In genomic region chr11:14308114-14308896, GRCh38 we compare ENCODE assay signal across 8 cellular contexts. TPM values are rescaled to one million over a fixed set of nuclear protein-coding genes. Genes with fewer than 3 reads are reported as not detected.
DNase-seq lines count a peak whose midpoint lies in the region; ATAC-seq and TF ChIP-seq lines count a peak whose summit lies in the region.

No MANE protein-coding gene starts in this region.

- 0 out of 2 replicates have a peak, but pooled peaks cover 5% of the 10 kb centered on the region for H3F3A ChIP-seq in MM.1S (ENCODE audit: insufficient read depth, low read length)

- WGBS in hepatocyte (ENCODE audit: low lambda C conversion rate, missing lambda C conversion rate) = 34% methylated on average over 5 of the region's 5 CpGs
- 16 to 18% methylated on average over 5 of the region's 5 CpGs for WGBS in transverse colon (ENCODE audit: low coverage in 1 of 2), 2 donors

- TF ChIP-seq CTCF in MM.1S (IDR thresholded peaks at IDR 0.05; ENCODE audit: low read length) (peak; percentile 73), activated B cell treated with CpG ODN at 0.5 μM for 24 hours (IDR thresholded peaks at IDR 0.05) (peak; percentile 58), hepatocyte (IDR thresholded peaks at IDR 0.05; ENCODE audit: poor library complexity) (peak; percentile 57), transverse colon (IDR thresholded peaks at IDR 0.05) (peak; percentile 42 to 52 (median 48))

- no peak overlapping the region for H3K27ac ChIP-seq in MM.1S (ENCODE audit: low read length)
- peak overlapping the region; percentile 44 for H3K27ac ChIP-seq in hepatocyte
- peak overlapping the region in 2 of 4 donors; percentile 30 to 41 for H3K27ac ChIP-seq in transverse colon

- H3K4me1 ChIP-seq in MM.1S (ENCODE audit: low read length) (peaks cover 18% of the 10 kb centered on the region), hepatocyte (ENCODE audit: insufficient read depth) (peaks cover 26% of the 10 kb centered on the region), transverse colon (peaks cover 20 to 45% (median 30%) of the 10 kb centered on the region in 4 donors)

- in situ Hi-C loops in transverse colon (cut with MboI; ENCODE audit: low pct_ligation_motif_present in 1 of 4, low pct_unique_long_range_greater_than_20kb in 1 of 4, low sequenced_read_pairs in 3 of 4) = loop anchor here in 1 of 4 donors (10.0 kb wide), 1 partner anchor 146 kb away; no protein-coding TSS in a partner anchor

- H4K20me1 ChIP-seq in MM.1S (ENCODE audit: insufficient read depth, low read length) (no peaks in the 10 kb centered on the region), hepatocyte (ENCODE audit: insufficient read depth, poor library complexity, severe bottlenecking) (peaks cover 17% of the 10 kb centered on the region)

- POLR2A ChIA-PET in activated B cell treated with CpG ODN at 0.5 μM for 24 hours (lab: Charles Lee) = interaction anchor here (0.7 to 1.5 kb wide), 9 partner anchors 11 to 147 kb away, joined by 3 to 6 read pairs (median 4); no protein-coding TSS in a partner anchor

- H3K9me3 Mint-ChIP-seq in activated B cell treated with CpG ODN at 0.5 μM for 24 hours = no peaks in the 10 kb centered on the region
- H3K9me3 Mint-ChIP-seq in activated T-helper 1 cell treated with anti-CD3 and anti-CD28 coated beads, Interleukin-12 subunit alpha, Interleukin-12 subunit beta, Interleukin-2, Interleukin-4 antibody, amounts not matched to agents 30 ng/mL and 10 ng/mL and 1 ng/mL, durations not matched to agents 14 hours and 24 hours and 36 hours = no peaks in the 10 kb centered on the region

- no peak for TF ChIP-seq POLR2A in transverse colon (IDR thresholded peaks at IDR 0.05)

- H3K36me3 ChIP-seq in MM.1S (replicated peaks; ENCODE audit: insufficient read depth, low read length) (no peaks in the 10 kb centered on the region), hepatocyte (replicated peaks; ENCODE audit: insufficient read depth, low read depth) (no peaks in the 10 kb centered on the region), transverse colon (no peaks in the 10 kb centered on the region)

- CTCF ChIA-PET in activated B cell treated with CpG ODN at 0.5 μM for 24 hours (lab: Charles Lee) = interaction anchor here (0.6 to 2.3 kb wide), 24 partner anchors 10 to 641 kb away, joined by 3 to 20 read pairs (median 4); no protein-coding TSS in a partner anchor

- H3K36me3 Mint-ChIP-seq in activated B cell treated with CpG ODN at 0.5 μM for 24 hours (ENCODE audit: low read depth) = peaks cover 2% of the 10 kb centered on the region
- peaks cover under 1% of the 10 kb centered on the region for H3K36me3 Mint-ChIP-seq in activated T-helper 1 cell treated with anti-CD3 and anti-CD28 coated beads, Interleukin-12 subunit alpha, Interleukin-12 subunit beta, Interleukin-2, Interleukin-4 antibody, amounts not matched to agents 30 ng/mL and 10 ng/mL and 1 ng/mL, durations not matched to agents 14 hours and 24 hours and 36 hours (ENCODE audit: low read depth)

- H3K27me3 Mint-ChIP-seq in activated B cell treated with CpG ODN at 0.5 μM for 24 hours = no peaks in the 10 kb centered on the region
- H3K27me3 Mint-ChIP-seq in activated T-helper 1 cell treated with anti-CD3 and anti-CD28 coated beads, Interleukin-12 subunit alpha, Interleukin-12 subunit beta, Interleukin-2, Interleukin-4 antibody, amounts not matched to agents 30 ng/mL and 10 ng/mL and 1 ng/mL, durations not matched to agents 14 hours and 24 hours and 36 hours (ENCODE audit: insufficient read depth) = no peaks in the 10 kb centered on the region

- ATAC-seq in GM21619 (IDR thresholded peaks at IDR 0.05; ENCODE audit: unreplicated experiment) (peak; percentile 35), activated B cell treated with CpG ODN at 0.5 μM for 24 hours (ENCODE audit: low read depth) (peak; percentile 51)

- peaks cover 43% of the 10 kb centered on the region for H3K4me1 Mint-ChIP-seq in activated B cell treated with CpG ODN at 0.5 μM for 24 hours
- peaks cover 26% of the 10 kb centered on the region for H3K4me1 Mint-ChIP-seq in activated T-helper 1 cell treated with anti-CD3 and anti-CD28 coated beads, Interleukin-12 subunit alpha, Interleukin-12 subunit beta, Interleukin-2, Interleukin-4 antibody, amounts not matched to agents 30 ng/mL and 10 ng/mL and 1 ng/mL, durations not matched to agents 14 hours and 24 hours and 36 hours (ENCODE audit: low read depth)

- H3K27ac Mint-ChIP-seq in activated B cell treated with CpG ODN at 0.5 μM for 24 hours = no peak overlapping the region
- H3K27ac Mint-ChIP-seq in activated T-helper 1 cell treated with anti-CD3 and anti-CD28 coated beads, Interleukin-12 subunit alpha, Interleukin-12 subunit beta, Interleukin-2, Interleukin-4 antibody, amounts not matched to agents 30 ng/mL and 10 ng/mL and 1 ng/mL, durations not matched to agents 14 hours and 24 hours and 36 hours = no peak overlapping the region

- intact Hi-C loops in activated B cell treated with CpG ODN at 0.5 μM for 24 hours (cut with micrococcal nuclease) (loop anchor here (1.0 to 2.0 kb wide), 4 partner anchors 51 to 146 kb away; partner anchors contain the start of gene RRAS2), transverse colon (cut with DNase I; ENCODE audit: low total_unique reads) (no loop called here)
- intact Hi-C loops in activated T-helper 1 cell treated with anti-CD3 and anti-CD28 coated beads, Interleukin-12 subunit alpha, Interleukin-12 subunit beta, Interleukin-2, Interleukin-4 antibody, amounts not matched to agents 30 ng/mL and 10 ng/mL and 1 ng/mL, durations not matched to agents 14 hours and 24 hours and 36 hours (cut with micrococcal nuclease) = loop anchor here (2.0 kb wide), 2 partner anchors 66 to 106 kb away; no protein-coding TSS in a partner anchor

- H3K9me2 ChIP-seq in MM.1S (replicated peaks; ENCODE audit: insufficient read depth, low read length) (no peaks in the 10 kb centered on the region), hepatocyte (replicated peaks; ENCODE audit: insufficient read depth) (no peaks in the 10 kb centered on the region)

- H3K4me2 ChIP-seq in MM.1S (ENCODE audit: low read depth, low read length) (peak overlapping the region; percentile 5; the same call in 1 of the 2 replicates), hepatocyte (peak overlapping the region; percentile 49)

- TF ChIP-seq EP300 in transverse colon (IDR thresholded peaks at IDR 0.05; ENCODE audit: low read depth) = no peak

- H3K9ac ChIP-seq in MM.1S (ENCODE audit: low read length) = no peak overlapping the region

- H3K27me3 ChIP-seq in MM.1S (replicated peaks; ENCODE audit: insufficient read depth, low read length) (no peaks in the 10 kb centered on the region), hepatocyte (no peaks in the 10 kb centered on the region), transverse colon (no peaks in the 10 kb centered on the region)

- H2AFZ ChIP-seq in MM.1S (ENCODE audit: low read length) (no peak overlapping the region), hepatocyte (no peak overlapping the region)

- H3K4me3 ChIP-seq in MM.1S (ENCODE audit: low read length) (no peak overlapping the region), hepatocyte (no peak overlapping the region), transverse colon (no peak overlapping the region)

- H3K79me2 ChIP-seq in MM.1S (ENCODE audit: low read length) (no peaks in the 10 kb centered on the region), hepatocyte (peaks cover 83% of the 10 kb centered on the region)

- DNase-seq in GM03348 (ENCODE audit: low spot score) (peak; percentile 41), MM.1S (peak; percentile 56), activated B cell treated with CpG ODN at 0.5 μM for 24 hours (no peak), hepatocyte (ENCODE audit: low spot score) (peak; percentile 67), transverse colon (no peak), cortex of kidney (lab: John Stamatoyannopoulos, UW) (no peak)
- DNase-seq in activated T-helper 1 cell treated with anti-CD3 and anti-CD28 coated beads, Interleukin-12 subunit alpha, Interleukin-12 subunit beta, Interleukin-2, Interleukin-4 antibody, amounts not matched to agents 30 ng/mL and 10 ng/mL and 1 ng/mL, durations not matched to agents 14 hours and 24 hours and 36 hours (ENCODE audit: low spot score) = no peak

- H3K9me3 ChIP-seq in MM.1S (replicated peaks; ENCODE audit: insufficient read depth, low read length) (no peaks in the 10 kb centered on the region), hepatocyte (ENCODE audit: low read depth) (no peaks in the 10 kb centered on the region), transverse colon (no peaks in the 10 kb centered on the region)

- no peak overlapping the region for H3K4me3 Mint-ChIP-seq in activated B cell treated with CpG ODN at 0.5 μM for 24 hours
- H3K4me3 Mint-ChIP-seq in activated T-helper 1 cell treated with anti-CD3 and anti-CD28 coated beads, Interleukin-12 subunit alpha, Interleukin-12 subunit beta, Interleukin-2, Interleukin-4 antibody, amounts not matched to agents 30 ng/mL and 10 ng/mL and 1 ng/mL, durations not matched to agents 14 hours and 24 hours and 36 hours = no peak overlapping the region

RNA-seq across cellular contexts. Expression of gene RRAS2, which starts 50.7 kb away (rescaled TPM):
- total RNA-seq in activated B cell treated with CpG ODN at 0.5 μM for 24 hours = 97.7 and 106 TPM in 2 replicates
- total RNA-seq in hepatocyte = 69.8 and 72.9 TPM in 2 replicates
- 44.2 and 50.7 TPM in 2 replicates for polyA plus RNA-seq in hepatocyte
- 10 to 100 TPM; 12.3 to 86.0 (median 41.7) TPM for total RNA-seq in transverse colon
- total RNA-seq in activated T-helper 1 cell treated with anti-CD3 and anti-CD28 coated beads, Interleukin-12 subunit alpha, Interleukin-12 subunit beta, Interleukin-2, Interleukin-4 antibody, amounts not matched to agents 30 ng/mL and 10 ng/mL and 1 ng/mL, durations not matched to agents 14 hours and 24 hours and 36 hours = 82.4 and 84.1 TPM in 2 replicates

Comparison
In these comparisons a context has a peak if more than half of its experiments do, and no peak if none do; other contexts are left out.
1. DNase-seq: peak in GM03348 (single experiment), MM.1S (single experiment) and hepatocyte (single experiment); none in activated B cell treated with CpG ODN at 0.5 μM for 24 hours (single experiment), transverse colon (single experiment), cortex of kidney (single experiment) and activated T-helper 1 cell treated with anti-CD3 and anti-CD28 coated beads, Interleukin-12 subunit alpha, Interleukin-12 subunit beta, Interleukin-2, Interleukin-4 antibody, amounts not matched to agents 30 ng/mL and 10 ng/mL and 1 ng/mL, durations not matched to agents 14 hours and 24 hours and 36 hours (single experiment).
2. Peak in every context shown above with its lines, with median percentiles within 50 percentile points of each other: CTCF ChIP-seq.